Comparison of ENCODE assay signal across 8 cellular contexts in the genomic region with DNA sequence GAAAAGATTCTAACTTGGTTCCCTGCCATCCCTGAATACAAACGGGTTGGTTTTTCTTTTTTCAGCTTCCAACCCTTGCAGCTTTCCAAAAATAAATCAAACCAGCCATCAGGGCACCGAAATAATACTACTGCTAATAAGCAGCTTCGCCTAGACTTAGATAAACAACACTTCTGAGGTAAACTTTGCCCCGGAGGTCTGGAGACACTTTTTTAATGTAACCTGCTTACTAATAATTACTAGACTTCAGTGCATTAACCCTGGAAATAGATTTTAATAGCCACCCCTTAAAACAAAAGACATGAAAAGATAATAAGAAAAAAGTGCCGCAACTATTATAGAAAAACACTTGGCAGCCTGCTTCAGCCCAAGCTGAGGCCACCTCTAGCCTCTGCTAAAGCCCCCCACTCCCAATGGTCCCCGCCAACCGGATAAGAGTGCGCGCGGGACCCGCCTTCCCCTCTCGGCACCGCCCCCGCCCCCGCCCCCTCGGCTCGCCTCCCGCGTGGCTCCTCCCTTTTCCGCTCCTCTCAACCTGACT. TPM values are rescaled to one million over a fixed set of nuclear protein-coding genes. Genes with fewer than 3 reads are reported as not detected.
DNase-seq lines count a peak whose midpoint lies in the region; ATAC-seq and TF ChIP-seq lines count a peak whose summit lies in the region.

No MANE protein-coding gene starts in this region.

- H3K36me3 ChIP-seq in BLaER1 treated with 17β-estradiol and CSF1 and Interleukin-3, amounts not matched to agents 10 nM and 100 nM, result peaks cover 0 to 29% (median 25%) of the 10 kb centered on the region in 11 experiments; a peak in 18 of 22 replicates
- H3K36me3 ChIP-seq in MG63 (peaks cover 41% of the 10 kb centered on the region), duodenal mucosa (ENCODE audit: control insufficient read depth in 1 of 2, insufficient read depth in 2 of 2, low read length in 2 of 2) (peaks cover 8 to 17% of the 10 kb centered on the region in 2 donors), neural progenitor cell (peaks cover 8% of the 10 kb centered on the region)

- DNase-seq in MG63, result no peak
- DNase-seq in neural progenitor cell (ENCODE audit: low spot score), result no peak
- no peak for DNase-seq in SHP77 (lab: John Stamatoyannopoulos, UW)
- no peak for DNase-seq in NCI-H82 treated with DMSO at 0.1 percent for 48 hours (lab: John Stamatoyannopoulos, UW; ENCODE audit: unreplicated experiment)

- TF ChIP-seq CTCF in neural progenitor cell (IDR thresholded peaks at IDR 0.05), result no peak

- H3K9me3 Mint-ChIP-seq in neural progenitor cell, result no peaks in the 10 kb centered on the region

- H3K4me1 Mint-ChIP-seq in neural progenitor cell, result peaks cover 34% of the 10 kb centered on the region

- H3K79me2 ChIP-seq in neural progenitor cell (ENCODE audit: low read depth), result peaks cover 33% of the 10 kb centered on the region

- peak overlapping the region; percentile 77 for H2AFZ ChIP-seq in neural progenitor cell (replicated peaks)

- H3K27ac Mint-ChIP-seq in neural progenitor cell, result no peak overlapping the region

- peaks cover 22 to 52% (median 32%) of the 10 kb centered on the region in 10 experiments for H3K4me1 ChIP-seq in BLaER1 treated with 17β-estradiol and CSF1 and Interleukin-3, amounts not matched to agents 10 nM and 100 nM
- peaks cover 27 to 34% of the 10 kb centered on the region in 2 donors for H3K4me1 ChIP-seq in duodenal mucosa (ENCODE audit: control insufficient read depth in 1 of 2, insufficient read depth in 2 of 2, low read length in 2 of 2)
- H3K4me1 ChIP-seq in neural progenitor cell, result peaks cover 22% of the 10 kb centered on the region

- H3K27ac ChIP-seq in BLaER1 treated with 17β-estradiol and CSF1 and Interleukin-3, amounts not matched to agents 10 nM and 100 nM, result no peak overlapping the region; a peak in 1 of 22 replicates
- peak overlapping the region; percentile 22 for H3K27ac ChIP-seq in duodenal mucosa (ENCODE audit: low read depth, low read length)
- no peak overlapping the region for H3K27ac ChIP-seq in neural progenitor cell

- H4K20me1 ChIP-seq in BLaER1 treated with 17β-estradiol and CSF1 and Interleukin-3, amounts not matched to agents 10 nM and 100 nM, result peaks cover 0 to 44% (median 22%) of the 10 kb centered on the region in 11 experiments; a peak in 16 of 22 replicates
- peaks cover 37% of the 10 kb centered on the region for H4K20me1 ChIP-seq in neural progenitor cell (ENCODE audit: low read depth)

- peaks cover 10% of the 10 kb centered on the region for H3K27me3 Mint-ChIP-seq in neural progenitor cell (ENCODE audit: insufficient read depth, low read depth)

- peak overlapping the region; percentile 98 for H3K4me3 Mint-ChIP-seq in neural progenitor cell

- no peaks in the 10 kb centered on the region for H3K27me3 ChIP-seq in BLaER1 treated with 17β-estradiol and CSF1 and Interleukin-3, amounts not matched to agents 10 nM and 100 nM
- H3K27me3 ChIP-seq in MG63 (no peaks in the 10 kb centered on the region), duodenal mucosa (ENCODE audit: control insufficient read depth in 1 of 2, insufficient read depth in 2 of 2, low read length in 2 of 2) (no peaks in the 10 kb centered on the region), neural progenitor cell (no peaks in the 10 kb centered on the region)

- H3F3A ChIP-seq in neural progenitor cell (ENCODE audit: low read depth), result peaks cover 33% of the 10 kb centered on the region

- peaks cover 5% of the 10 kb centered on the region for H3K36me3 Mint-ChIP-seq in neural progenitor cell

- peak overlapping the region in 9 of 10 experiments; percentile 38 to 94 (median 42); a peak in 16 of 20 replicates for H3K4me3 ChIP-seq in BLaER1 treated with 17β-estradiol and CSF1 and Interleukin-3, amounts not matched to agents 10 nM and 100 nM
- H3K4me3 ChIP-seq in MG63 (peak overlapping the region; percentile 92), duodenal mucosa (ENCODE audit: low read depth in 1 of 2, low read length in 2 of 2) (peak overlapping the region; percentile 53 to 63), neural progenitor cell (no peak overlapping the region)

- peak overlapping the region in 2 of 11 experiments; percentile 21 to 46; a peak in 2 of 22 replicates for H3K9ac ChIP-seq in BLaER1 treated with 17β-estradiol and CSF1 and Interleukin-3, amounts not matched to agents 10 nM and 100 nM
- peak overlapping the region; percentile 35 to 60 for H3K9ac ChIP-seq in duodenal mucosa (ENCODE audit: low read depth in 1 of 2, low read length in 2 of 2)
- H3K9ac ChIP-seq in neural progenitor cell, result no peak overlapping the region

- ATAC-seq in HG02973 (IDR thresholded peaks at IDR 0.05; ENCODE audit: unreplicated experiment) (no peak), HG03196 (IDR thresholded peaks at IDR 0.05; ENCODE audit: unreplicated experiment) (no peak)

- H3K9me3 ChIP-seq in BLaER1 treated with 17β-estradiol and CSF1 and Interleukin-3, amounts not matched to agents 10 nM and 100 nM (replicated peaks in 1 of 11), result no peaks in the 10 kb centered on the region
- H3K9me3 ChIP-seq in MG63 (no peaks in the 10 kb centered on the region), duodenal mucosa (ENCODE audit: control insufficient read depth in 1 of 2, low read length in 2 of 2) (no peaks in the 10 kb centered on the region), neural progenitor cell (ENCODE audit: low read depth) (no peaks in the 10 kb centered on the region)

- H3K4me2 ChIP-seq in BLaER1 treated with 17β-estradiol and CSF1 and Interleukin-3, amounts not matched to agents 10 nM and 100 nM, result peak overlapping the region; percentile 65 to 85 (median 75)
- H3K4me2 ChIP-seq in neural progenitor cell, result peak overlapping the region; percentile 26

RNA-seq across cellular contexts. Expression of gene GADD45A, which starts 0.4 kb away (rescaled TPM):
- 16.5 and 20.5 TPM in 2 replicates for total RNA-seq in MG63 (2014; rRNA removed; shearing (Covaris generic); ENCODE audit: low replicate concordance)
- 28.6 and 32.8 TPM in 2 replicates for total RNA-seq in neural progenitor cell (ENCODE audit: low replicate concordance)
